ENCODE assay signal across 2 cellular contexts in the genomic region with DNA sequence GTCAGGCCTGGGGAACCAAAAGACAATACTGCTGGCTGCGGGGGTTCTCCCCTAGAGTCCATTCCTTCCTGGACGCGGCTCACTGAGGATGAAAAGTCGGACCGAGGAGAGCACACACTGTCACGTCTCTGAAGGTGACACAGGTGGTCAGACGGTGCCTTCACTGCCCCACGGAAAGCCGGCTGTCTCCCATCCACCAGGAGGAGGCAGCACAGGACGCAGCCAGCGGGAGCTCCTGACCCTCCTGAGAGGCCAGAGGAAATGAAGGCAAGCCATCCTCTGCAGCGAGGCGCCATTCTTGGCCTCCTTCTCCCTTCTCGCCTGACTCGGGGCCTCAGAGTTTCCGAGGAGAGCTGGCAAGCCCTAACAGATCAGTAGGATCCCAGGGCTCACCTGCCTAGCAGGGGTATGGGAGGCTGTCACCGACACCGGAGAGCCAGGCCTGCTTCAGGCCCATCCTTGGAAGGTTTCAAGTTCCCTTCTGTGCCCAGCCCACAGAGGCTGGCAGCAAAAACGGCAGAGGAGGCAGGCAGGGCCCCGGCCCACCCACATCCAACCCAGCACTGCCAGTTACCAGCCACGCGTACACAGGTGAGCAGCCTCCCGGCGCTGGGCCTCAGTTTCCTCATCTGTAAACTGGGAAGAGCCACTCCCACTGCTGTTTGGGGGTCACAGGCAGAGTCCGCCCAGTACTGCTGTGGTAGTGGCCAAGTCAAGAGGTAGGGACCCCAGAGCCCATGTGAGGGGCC.
TF ChIP-seq lines count a peak whose summit lies in the region.

No MANE protein-coding gene starts in this region.

TF ChIP-seq in PFSK-1, 5 proteins besides CTCF, POLR2A, EP300 and RAD21 (continued from another document):
- no peak for TF ChIP-seq FOXP2 (optimal IDR thresholded peaks at IDR 0.05; ENCODE audit: borderline replicate concordance, extremely low read depth, extremely low read length, insufficient read depth)

TF ChIP-seq in endothelial cell of umbilical vein, 7 proteins besides CTCF, POLR2A, EP300 and RAD21 (continued from another document):
- TF ChIP-seq GATA2 (IDR thresholded peaks at IDR 0.05; ENCODE audit: insufficient read depth, insufficient read length, low read depth, low read length): no peak
- TF ChIP-seq FOS (IDR thresholded peaks at IDR 0.05; ENCODE audit: borderline replicate concordance, insufficient read depth, low read length): no peak
- no peak for TF ChIP-seq EZH2 (IDR thresholded peaks at IDR 0.05; ENCODE audit: borderline replicate concordance, low read depth, low read length, severe bottlenecking)
- TF ChIP-seq MYC (IDR thresholded peaks at IDR 0.05; ENCODE audit: low read depth, low read length): no peak
- no peak for TF ChIP-seq MAX (IDR thresholded peaks at IDR 0.05; ENCODE audit: insufficient read depth, insufficient read length)
- TF ChIP-seq JUN (IDR thresholded peaks at IDR 0.05; ENCODE audit: borderline replicate concordance, insufficient read depth, insufficient read length, low read depth): no peak
